ENCODE assay signal across 11 cellular contexts in the genomic region with DNA sequence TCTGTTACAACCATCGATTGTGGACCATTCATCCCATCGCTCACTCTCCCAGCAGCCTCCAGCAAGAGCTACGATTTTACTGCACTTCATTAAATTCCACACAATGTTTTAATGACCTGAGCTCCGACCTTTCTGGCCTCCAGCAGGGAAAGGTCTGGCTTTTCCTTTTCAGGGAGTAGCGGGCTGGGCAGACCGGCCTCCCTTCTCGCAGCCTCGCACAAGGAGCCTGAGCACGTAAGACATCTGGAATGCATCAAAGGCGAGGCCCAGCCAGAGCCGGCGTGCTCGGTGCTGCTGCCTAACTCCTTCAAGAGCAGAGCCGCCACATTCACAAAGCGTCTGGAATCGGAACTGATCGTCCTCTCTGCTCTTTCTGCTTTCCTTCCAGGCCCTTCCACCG. TPM values are rescaled to one million over a fixed set of nuclear protein-coding genes. Genes with fewer than 3 reads are reported as not detected.
DNase-seq lines count a peak whose midpoint lies in the region; ATAC-seq and TF ChIP-seq lines count a peak whose summit lies in the region.
"Had no signal": no experiment of that assay in that cellular context is flagged by ENCODE, and none has a peak within 500 bp of the region (broad histone marks: within the 10 kb centered on the region; RNA-seq: fewer than 3 reads in every experiment).

No MANE protein-coding gene starts in this region.

- peaks cover 35% of the 10 kb centered on the region for H3K4me1 ChIP-seq in muscle layer of colon (ENCODE audit: insufficient read depth, low read length)
- peaks cover 36% of the 10 kb centered on the region for H3K4me1 ChIP-seq in upper lobe of right lung

- H3K27ac ChIP-seq in SK-N-MC (no peak overlapping the region), muscle layer of colon (ENCODE audit: low read depth, low read length) (peak overlapping the region; percentile 67), upper lobe of right lung (peak overlapping the region; percentile 48)
- H3K27ac ChIP-seq: VCaP had no signal

- DNase-seq in SK-N-MC (ENCODE audit: low read depth, low spot score) (no peak), fibroblast of mammary gland (ENCODE audit: low read depth) (peak; percentile 64), upper lobe of right lung (peak; percentile 58), iPS-NIHi11 (ENCODE audit: low spot score) (no peak), GM10266 (ENCODE audit: extremely low spot score) (no peak)
- DNase-seq: DMS79; effector memory CD8-positive, alpha-beta T cell; RPMI8226 had no signal

- TF ChIP-seq CTCF in fibroblast of mammary gland (conservative IDR thresholded peaks at IDR 0.05; ENCODE audit: control insufficient read depth, insufficient read depth, low read depth, low read length) (no peak), upper lobe of right lung (IDR thresholded peaks at IDR 0.05) (no peak), GM10266 (IDR thresholded peaks at IDR 0.05; ENCODE audit: control insufficient read depth, insufficient read depth, low read depth, missing control alignments) (no peak)

- H3K4me3 ChIP-seq in SK-N-MC (no peak overlapping the region), fibroblast of mammary gland (ENCODE audit: control insufficient read depth, low read depth, low read length) (no peak overlapping the region), muscle layer of colon (ENCODE audit: low read depth in 1 of 2, low read length in 2 of 2) (peak overlapping the region in 1 of 2 donors; percentile 24), upper lobe of right lung (no peak overlapping the region)

- H3K9me3 ChIP-seq in SK-N-MC (ENCODE audit: low read depth, low read length) (no peaks in the 10 kb centered on the region), muscle layer of colon (ENCODE audit: low read length) (no peaks in the 10 kb centered on the region), upper lobe of right lung (no peaks in the 10 kb centered on the region)

- no peaks in the 10 kb centered on the region for H3K36me3 ChIP-seq in SK-N-MC (ENCODE audit: insufficient read depth, low read length)
- peaks cover 7% of the 10 kb centered on the region for H3K36me3 ChIP-seq in muscle layer of colon (ENCODE audit: insufficient read depth, low read length)
- peaks cover under 1% of the 10 kb centered on the region for H3K36me3 ChIP-seq in upper lobe of right lung

- peak; percentile 34 for ATAC-seq in upper lobe of right lung
- no peak for ATAC-seq in GM19463 (IDR thresholded peaks at IDR 0.05; ENCODE audit: unreplicated experiment)
- ATAC-seq: effector memory CD8-positive, alpha-beta T cell had no signal

- H3K9ac ChIP-seq in SK-N-MC (ENCODE audit: insufficient read length) (peak overlapping the region; percentile 15), muscle layer of colon (ENCODE audit: low read length) (no peak overlapping the region)

- intact Hi-C loops in upper lobe of right lung (cut with DNase I): no loop called here

- H3K27me3 ChIP-seq in muscle layer of colon (ENCODE audit: control insufficient read depth in 1 of 2, insufficient read depth in 2 of 2, low read length in 2 of 2) (no peaks in the 10 kb centered on the region), upper lobe of right lung (no peaks in the 10 kb centered on the region)

RNA-seq across cellular contexts. Expression of a gene that starts 32.5 kb away (rescaled TPM):
- 2.4 TPM for total RNA-seq in upper lobe of right lung

Comparison
In these comparisons a context has a peak if more than half of its experiments do, and no peak if none do; other contexts are left out.
1. DNase-seq: peak in fibroblast of mammary gland (single experiment) and upper lobe of right lung (single experiment); none in SK-N-MC (single experiment), iPS-NIHi11 (single experiment) and GM10266 (single experiment).